ENCODE assay signal across 1 cellular context in genomic region chr1:108075055-108075454, GRCh38.
TF ChIP-seq lines count a peak whose summit lies in the region.

No MANE protein-coding gene starts in this region.

TF ChIP-seq in GM12878, 131 proteins besides CTCF, POLR2A, EP300 and RAD21 (continued from another document):
- TF ChIP-seq IRF3 (IDR thresholded peaks at IDR 0.05) (no peak), IRF4 (IDR thresholded peaks at IDR 0.05; ENCODE audit: low read depth, low read length) (no peak), POLR2AphosphoS5 (IDR thresholded peaks at IDR 0.05; ENCODE audit: low read length) (no peak), EED (IDR thresholded peaks at IDR 0.05; ENCODE audit: low read depth) (peak; percentile 60), FOXM1 (IDR thresholded peaks at IDR 0.05; ENCODE audit: low read depth, low read length) (no peak), NFXL1 (IDR thresholded peaks at IDR 0.05; ENCODE audit: borderline replicate concordance) (no peak), GABPA (IDR thresholded peaks at IDR 0.05; ENCODE audit: low read depth) (no peak), POLR2AphosphoS2 (IDR thresholded peaks at IDR 0.05; ENCODE audit: low read depth, low read length) (no peak), PKNOX1 (IDR thresholded peaks at IDR 0.05) (no peak), MTA2 (IDR thresholded peaks at IDR 0.05; ENCODE audit: low read depth) (peak; percentile 31; the same call in 1 of the 2 replicates), TARDBP (IDR thresholded peaks at IDR 0.05; ENCODE audit: borderline replicate concordance) (no peak), SUPT20H (IDR thresholded peaks at IDR 0.05; ENCODE audit: borderline replicate concordance, control insufficient read depth, low read depth, low read length) (no peak), NFYA (IDR thresholded peaks at IDR 0.05; ENCODE audit: borderline replicate concordance, low read depth, low read length) (no peak), BHLHE40 (IDR thresholded peaks at IDR 0.05; ENCODE audit: borderline replicate concordance in 1 of 2, low read depth in 2 of 2, low read length in 1 of 2) (peak in 1 of 2 experiments; percentile 49; a peak in 1 of 4 replicates), SP1 (IDR thresholded peaks at IDR 0.05; ENCODE audit: low read depth, low read length) (no peak), SPI1 (IDR thresholded peaks at IDR 0.05; ENCODE audit: borderline replicate concordance, insufficient read depth, low read depth, low read length) (peak; percentile 90), LARP7 (IDR thresholded peaks at IDR 0.05) (no peak), NBN (IDR thresholded peaks at IDR 0.05) (no peak)
- TF ChIP-seq, protein P1, sequence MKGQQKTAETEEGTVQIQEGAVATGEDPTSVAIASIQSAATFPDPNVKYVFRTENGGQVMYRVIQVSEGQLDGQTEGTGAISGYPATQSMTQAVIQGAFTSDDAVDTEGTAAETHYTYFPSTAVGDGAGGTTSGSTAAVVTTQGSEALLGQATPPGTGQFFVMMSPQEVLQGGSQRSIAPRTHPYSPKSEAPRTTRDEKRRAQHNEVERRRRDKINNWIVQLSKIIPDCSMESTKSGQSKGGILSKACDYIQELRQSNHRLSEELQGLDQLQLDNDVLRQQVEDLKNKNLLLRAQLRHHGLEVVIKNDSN (IDR thresholded peaks at IDR 0.05; ENCODE audit: borderline replicate concordance, extremely low read length, insufficient read depth, low read depth, low read length): no peak
- TF ChIP-seq, protein P2, sequence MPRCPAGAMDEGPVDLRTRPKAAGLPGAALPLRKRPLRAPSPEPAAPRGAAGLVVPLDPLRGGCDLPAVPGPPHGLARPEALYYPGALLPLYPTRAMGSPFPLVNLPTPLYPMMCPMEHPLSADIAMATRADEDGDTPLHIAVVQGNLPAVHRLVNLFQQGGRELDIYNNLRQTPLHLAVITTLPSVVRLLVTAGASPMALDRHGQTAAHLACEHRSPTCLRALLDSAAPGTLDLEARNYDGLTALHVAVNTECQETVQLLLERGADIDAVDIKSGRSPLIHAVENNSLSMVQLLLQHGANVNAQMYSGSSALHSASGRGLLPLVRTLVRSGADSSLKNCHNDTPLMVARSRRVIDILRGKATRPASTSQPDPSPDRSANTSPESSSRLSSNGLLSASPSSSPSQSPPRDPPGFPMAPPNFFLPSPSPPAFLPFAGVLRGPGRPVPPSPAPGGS (IDR thresholded peaks at IDR 0.05; ENCODE audit: borderline replicate concordance, insufficient read depth, low read depth, low read length, poor library complexity, severe bottlenecking): no peak
- TF ChIP-seq, protein P3, sequence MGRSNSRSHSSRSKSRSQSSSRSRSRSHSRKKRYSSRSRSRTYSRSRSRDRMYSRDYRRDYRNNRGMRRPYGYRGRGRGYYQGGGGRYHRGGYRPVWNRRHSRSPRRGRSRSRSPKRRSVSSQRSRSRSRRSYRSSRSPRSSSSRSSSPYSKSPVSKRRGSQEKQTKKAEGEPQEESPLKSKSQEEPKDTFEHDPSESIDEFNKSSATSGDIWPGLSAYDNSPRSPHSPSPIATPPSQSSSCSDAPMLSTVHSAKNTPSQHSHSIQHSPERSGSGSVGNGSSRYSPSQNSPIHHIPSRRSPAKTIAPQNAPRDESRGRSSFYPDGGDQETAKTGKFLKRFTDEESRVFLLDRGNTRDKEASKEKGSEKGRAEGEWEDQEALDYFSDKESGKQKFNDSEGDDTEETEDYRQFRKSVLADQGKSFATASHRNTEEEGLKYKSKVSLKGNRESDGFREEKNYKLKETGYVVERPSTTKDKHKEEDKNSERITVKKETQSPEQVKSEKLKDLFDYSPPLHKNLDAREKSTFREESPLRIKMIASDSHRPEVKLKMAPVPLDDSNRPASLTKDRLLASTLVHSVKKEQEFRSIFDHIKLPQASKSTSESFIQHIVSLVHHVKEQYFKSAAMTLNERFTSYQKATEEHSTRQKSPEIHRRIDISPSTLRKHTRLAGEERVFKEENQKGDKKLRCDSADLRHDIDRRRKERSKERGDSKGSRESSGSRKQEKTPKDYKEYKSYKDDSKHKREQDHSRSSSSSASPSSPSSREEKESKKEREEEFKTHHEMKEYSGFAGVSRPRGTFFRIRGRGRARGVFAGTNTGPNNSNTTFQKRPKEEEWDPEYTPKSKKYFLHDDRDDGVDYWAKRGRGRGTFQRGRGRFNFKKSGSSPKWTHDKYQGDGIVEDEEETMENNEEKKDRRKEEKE (IDR thresholded peaks at IDR 0.05): no peak
- TF ChIP-seq, protein P4, sequence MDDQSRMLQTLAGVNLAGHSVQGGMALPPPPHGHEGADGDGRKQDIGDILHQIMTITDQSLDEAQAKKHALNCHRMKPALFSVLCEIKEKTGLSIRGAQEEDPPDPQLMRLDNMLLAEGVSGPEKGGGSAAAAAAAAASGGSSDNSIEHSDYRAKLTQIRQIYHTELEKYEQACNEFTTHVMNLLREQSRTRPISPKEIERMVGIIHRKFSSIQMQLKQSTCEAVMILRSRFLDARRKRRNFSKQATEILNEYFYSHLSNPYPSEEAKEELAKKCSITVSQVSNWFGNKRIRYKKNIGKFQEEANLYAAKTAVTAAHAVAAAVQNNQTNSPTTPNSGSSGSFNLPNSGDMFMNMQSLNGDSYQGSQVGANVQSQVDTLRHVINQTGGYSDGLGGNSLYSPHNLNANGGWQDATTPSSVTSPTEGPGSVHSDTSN (IDR thresholded peaks at IDR 0.05; ENCODE audit: insufficient replicate concordance, low read depth, low read length): no peak
TF ChIP-seq in GM12878: peak in this region for 17.
